8 cellular contexts compared by ENCODE assay signal in genomic region chr9:128321879-128322341, GRCh38. TPM values are rescaled to one million over a fixed set of nuclear protein-coding genes. Genes with fewer than 3 reads are reported as not detected.
A peak's percentile ranks its signal among the peaks of the same experiment; 100 is the strongest.
DNase-seq lines count a peak whose midpoint lies in the region; ATAC-seq and TF ChIP-seq lines count a peak whose summit lies in the region.

No MANE protein-coding gene starts in this region.

- WGBS in transverse colon (ENCODE audit: low coverage in 1 of 2), 2 donors: 0 to 1% methylated on average over 2 to 16 of the region's 16 CpGs

- H3K36me3 Mint-ChIP-seq in activated naive CD4-positive, alpha-beta T cell treated with anti-CD3 and anti-CD28 coated beads, Interleukin-2, amount 50 U/mL, for 72 hours: peaks cover 6 to 20% of the 10 kb centered on the region in 2 donors

- ATAC-seq in GM18861 (IDR thresholded peaks at IDR 0.05; ENCODE audit: unreplicated experiment) (peak; percentile 5), HG02884 (IDR thresholded peaks at IDR 0.05; ENCODE audit: unreplicated experiment) (peak; percentile 9), left colon (peak; percentile 11), HG03520 (IDR thresholded peaks at IDR 0.05; ENCODE audit: unreplicated experiment) (no peak)
- peak; percentile 5 to 12 for ATAC-seq in activated naive CD4-positive, alpha-beta T cell treated with anti-CD3 and anti-CD28 coated beads, Interleukin-2, amount 50 U/mL, for 72 hours

- in situ Hi-C loops in transverse colon (cut with MboI; ENCODE audit: low pct_ligation_motif_present in 1 of 4, low pct_unique_long_range_greater_than_20kb in 1 of 4, low sequenced_read_pairs in 3 of 4): no loop called here

- peak overlapping the region; percentile 93 to 99 for H3K27ac Mint-ChIP-seq in activated naive CD4-positive, alpha-beta T cell treated with anti-CD3 and anti-CD28 coated beads, Interleukin-2, amount 50 U/mL, for 72 hours

- no peak for TF ChIP-seq POLR2A in transverse colon (IDR thresholded peaks at IDR 0.05)

- H3K27me3 ChIP-seq in transverse colon: no peaks in the 10 kb centered on the region

- H3K27ac ChIP-seq in transverse colon: peak overlapping the region; percentile 91 to 96 (median 92)

- H3K4me3 ChIP-seq in transverse colon: peak overlapping the region; percentile 79 to 98 (median 85)

- intact Hi-C loops in left colon (cut with DNase I, micrococcal nuclease) (no loop called here), transverse colon (cut with DNase I; ENCODE audit: low total_unique reads) (no loop called here)

- TF ChIP-seq CTCF in transverse colon (IDR thresholded peaks at IDR 0.05): no peak

- peaks cover 0 to 11% (median 3%) of the 10 kb centered on the region in 4 donors for H3K36me3 ChIP-seq in transverse colon

- H3K4me1 ChIP-seq in transverse colon: peaks cover 16 to 23% (median 21%) of the 10 kb centered on the region in 4 donors

- no peak for DNase-seq in activated naive CD4-positive, alpha-beta T cell treated with anti-CD3 and anti-CD28 coated beads, Interleukin-2, amount 50 U/mL, for 72 hours (ENCODE audit: low spot score in 2 of 2)
- DNase-seq in left colon: no peak
- no peak for DNase-seq in transverse colon
- no peak for DNase-seq in NCI-H524 (lab: John Stamatoyannopoulos, UW)
- no peak for DNase-seq in iPS-NIHi11 (ENCODE audit: low spot score)

- no peak for TF ChIP-seq EP300 in transverse colon (IDR thresholded peaks at IDR 0.05; ENCODE audit: low read depth)

- no peaks in the 10 kb centered on the region for H3K9me3 ChIP-seq in transverse colon

- no peaks in the 10 kb centered on the region for H3K9me3 Mint-ChIP-seq in activated naive CD4-positive, alpha-beta T cell treated with anti-CD3 and anti-CD28 coated beads, Interleukin-2, amount 50 U/mL, for 72 hours

RNA-seq across cellular contexts. Expression of gene TRUB2, which starts 0.3 kb away (rescaled TPM):
- total RNA-seq in activated naive CD4-positive, alpha-beta T cell treated with anti-CD3 and anti-CD28 coated beads, Interleukin-2, amount 50 U/mL, for 72 hours: 10 to 100 TPM; 25.6 to 35.9 TPM
- total RNA-seq in left colon (10 to 100 TPM; 22.5 to 28.7 TPM), transverse colon (10 to 100 TPM in 3 of 4 donors, 1 to 10 TPM in 1; 6.0 to 47.0 (median 12.5) TPM)

RNA-seq across cellular contexts. Expression of gene COQ4, which starts 0.7 kb away (rescaled TPM):
- 10 to 100 TPM; 33.9 to 38.3 TPM for total RNA-seq in activated naive CD4-positive, alpha-beta T cell treated with anti-CD3 and anti-CD28 coated beads, Interleukin-2, amount 50 U/mL, for 72 hours
- total RNA-seq in left colon (10 to 100 TPM; 51.1 to 64.4 TPM), transverse colon (100 to 1,000 TPM in 3 of 4 donors, 10 to 100 TPM in 1; 90.8 to 117 (median 109) TPM)

RNA-seq across cellular contexts. Expression of gene SLC27A4, which starts 18.4 kb away (rescaled TPM):
- total RNA-seq in activated naive CD4-positive, alpha-beta T cell treated with anti-CD3 and anti-CD28 coated beads, Interleukin-2, amount 50 U/mL, for 72 hours: 10 to 100 TPM in 1 of 2 donors, 1 to 10 TPM in 1; 9.4 to 10.2 TPM
- total RNA-seq in left colon (10 to 100 TPM; 46.0 to 58.2 TPM), transverse colon (10 to 100 TPM; 26.3 to 92.4 (median 44.2) TPM)

RNA-seq across cellular contexts. Expression of gene SWI5, which starts 45.8 kb away (rescaled TPM):
- total RNA-seq in activated naive CD4-positive, alpha-beta T cell treated with anti-CD3 and anti-CD28 coated beads, Interleukin-2, amount 50 U/mL, for 72 hours: 10 to 100 TPM; 15.6 to 16.9 TPM
- total RNA-seq in left colon (10 to 100 TPM; 11.0 to 13.2 TPM), transverse colon (10 to 100 TPM in 2 of 4 donors, 1 to 10 TPM in 1, not detected in 1; 7.8 to 20.8 (median 20.8) TPM)

RNA-seq across cellular contexts. Expression of gene GOLGA2, which starts 46.1 kb away (rescaled TPM):
- total RNA-seq in activated naive CD4-positive, alpha-beta T cell treated with anti-CD3 and anti-CD28 coated beads, Interleukin-2, amount 50 U/mL, for 72 hours: 10 to 100 TPM; 46.2 to 54.3 TPM
- total RNA-seq in left colon (100 to 1,000 TPM in 1 of 2 donors, 10 to 100 TPM in 1; 83.6 to 104 TPM), transverse colon (100 to 1,000 TPM in 1 of 4 donors, 10 to 100 TPM in 3; 69.9 to 206 (median 75.5) TPM)
